In the genomic region with DNA sequence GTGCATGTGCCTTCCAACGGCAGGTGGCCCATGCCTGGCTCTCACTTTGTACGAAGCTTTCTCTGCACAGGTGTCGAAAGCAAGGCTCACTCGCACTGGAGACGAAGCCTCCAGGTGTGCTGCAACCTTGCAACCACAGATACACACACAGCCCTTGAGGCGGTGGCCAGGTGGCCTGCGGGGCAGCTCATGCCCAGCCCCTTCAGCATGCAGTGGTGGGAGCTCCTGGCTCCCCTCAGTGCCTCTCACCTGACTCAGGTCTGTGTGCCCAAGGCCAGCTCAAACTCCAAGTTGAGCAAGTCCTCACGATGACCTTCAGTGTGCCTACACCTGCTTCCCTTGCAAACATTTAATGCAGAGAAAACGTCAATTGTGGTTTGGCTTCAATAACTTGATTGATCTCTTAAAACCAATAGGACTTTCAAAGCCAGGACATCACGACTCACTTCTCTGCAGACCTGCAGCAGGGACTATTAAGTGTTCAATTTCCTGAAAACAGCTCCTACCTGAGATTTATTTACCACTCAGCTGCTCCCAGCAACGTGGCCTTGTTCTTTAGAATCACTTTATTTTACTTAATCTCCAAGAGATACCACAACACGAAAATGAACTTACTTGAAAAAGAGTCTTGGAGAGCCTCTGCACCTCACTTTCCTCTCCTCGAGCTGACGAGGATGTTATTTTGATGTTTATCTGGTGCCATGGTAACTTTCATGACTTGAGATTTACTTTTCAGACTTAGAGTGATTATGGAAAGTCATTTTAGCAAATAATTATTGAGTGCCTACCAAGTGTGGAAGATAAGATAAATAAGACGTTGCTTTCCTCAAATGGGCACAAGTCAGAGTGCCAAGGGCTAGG, we compare ENCODE assay signal across 1 cellular context.
A peak's percentile ranks its signal among the peaks of the same experiment; 100 is the strongest.
TF ChIP-seq lines count a peak whose summit lies in the region.

No MANE protein-coding gene starts in this region.

TF ChIP-seq in HepG2, 621 proteins besides CTCF, POLR2A, EP300 and RAD21 (continued from another document and continues in another):
- TF ChIP-seq, protein P1, sequence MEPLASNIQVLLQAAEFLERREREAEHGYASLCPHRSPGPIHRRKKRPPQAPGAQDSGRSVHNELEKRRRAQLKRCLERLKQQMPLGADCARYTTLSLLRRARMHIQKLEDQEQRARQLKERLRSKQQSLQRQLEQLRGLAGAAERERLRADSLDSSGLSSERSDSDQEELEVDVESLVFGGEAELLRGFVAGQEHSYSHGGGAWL (CRISPR knock-in tag; IDR thresholded peaks at IDR 0.05): peak; percentile 79; the same call in 1 of the 2 replicates
- TF ChIP-seq CBX1 (IDR thresholded peaks at IDR 0.05; ENCODE audit: low read depth) (no peak), NONO (IDR thresholded peaks at IDR 0.05) (no peak), NONO (CRISPR knock-in tag; conservative IDR thresholded peaks at IDR 0.05) (peak; percentile 93), SOX13 (IDR thresholded peaks at IDR 0.05) (peak; percentile 63), SOX13 (CRISPR knock-in tag; conservative IDR thresholded peaks at IDR 0.05 in 1 of 2, IDR thresholded peaks at IDR 0.05 in 1 of 2) (peak in 1 of 2 experiments; percentile 94; a peak in 2 of 4 replicates), CCAR2 (optimal IDR thresholded peaks at IDR 0.05; ENCODE audit: low read depth, low read length) (no peak), MTA3 (CRISPR knock-in tag; IDR thresholded peaks at IDR 0.05) (no peak), ZKSCAN1 (IDR thresholded peaks at IDR 0.05; ENCODE audit: low read length) (no peak), CEBPG (CRISPR knock-in tag; IDR thresholded peaks at IDR 0.05) (peak; percentile 95), SUZ12 (IDR thresholded peaks at IDR 0.05; ENCODE audit: low read depth, low read length) (no peak), ARID4A (CRISPR knock-in tag; IDR thresholded peaks at IDR 0.05; ENCODE audit: borderline replicate concordance) (peak; percentile 89), ZNF432 (CRISPR knock-in tag; IDR thresholded peaks at IDR 0.05; ENCODE audit: borderline replicate concordance) (no peak), NR2F6 (IDR thresholded peaks at IDR 0.05) (peak; percentile 65; the same call in 1 of the 2 replicates), NR2F6 (CRISPR knock-in tag; IDR thresholded peaks at IDR 0.05) (peak; percentile 93), ZNF468 (CRISPR knock-in tag; IDR thresholded peaks at IDR 0.05) (no peak), MIER2 (CRISPR knock-in tag; IDR thresholded peaks at IDR 0.05) (peak; percentile 80), KLF6 (CRISPR knock-in tag; IDR thresholded peaks at IDR 0.05) (peak; percentile 81; the same call in 1 of the 2 replicates), ATRX (CRISPR knock-in tag; IDR thresholded peaks at IDR 0.05; ENCODE audit: borderline replicate concordance) (no peak), ZBTB7B (CRISPR knock-in tag; IDR thresholded peaks at IDR 0.05) (peak; percentile 99), IKZF4 (CRISPR knock-in tag; IDR thresholded peaks at IDR 0.05; ENCODE audit: borderline replicate concordance, low read depth, not compliant biosample characterization) (no peak), ZNF235 (CRISPR knock-in tag; IDR thresholded peaks at IDR 0.05; ENCODE audit: borderline replicate concordance) (no peak), PCBP2 (optimal IDR thresholded peaks at IDR 0.05; ENCODE audit: low read depth, low read length, poor library complexity, severe bottlenecking) (no peak), ZSCAN30 (CRISPR knock-in tag; IDR thresholded peaks at IDR 0.05) (no peak), ZNF792 (CRISPR knock-in tag; IDR thresholded peaks at IDR 0.05) (peak; percentile 75; the same call in 1 of the 2 replicates), IRF9 (CRISPR knock-in tag; IDR thresholded peaks at IDR 0.05; ENCODE audit: borderline replicate concordance) (peak; percentile 94), RAD51 (IDR thresholded peaks at IDR 0.05; ENCODE audit: borderline replicate concordance) (no peak), DBP (CRISPR knock-in tag; IDR thresholded peaks at IDR 0.05; ENCODE audit: not compliant biosample characterization) (peak; percentile 86), ZNF264 (CRISPR knock-in tag; IDR thresholded peaks at IDR 0.05) (peak; percentile 60), RXRA (CRISPR knock-in tag; IDR thresholded peaks at IDR 0.05) (peak; percentile 96), ZNF570 (CRISPR knock-in tag; IDR thresholded peaks at IDR 0.05; ENCODE audit: borderline replicate concordance) (no peak)
- TF ChIP-seq, protein P2, sequence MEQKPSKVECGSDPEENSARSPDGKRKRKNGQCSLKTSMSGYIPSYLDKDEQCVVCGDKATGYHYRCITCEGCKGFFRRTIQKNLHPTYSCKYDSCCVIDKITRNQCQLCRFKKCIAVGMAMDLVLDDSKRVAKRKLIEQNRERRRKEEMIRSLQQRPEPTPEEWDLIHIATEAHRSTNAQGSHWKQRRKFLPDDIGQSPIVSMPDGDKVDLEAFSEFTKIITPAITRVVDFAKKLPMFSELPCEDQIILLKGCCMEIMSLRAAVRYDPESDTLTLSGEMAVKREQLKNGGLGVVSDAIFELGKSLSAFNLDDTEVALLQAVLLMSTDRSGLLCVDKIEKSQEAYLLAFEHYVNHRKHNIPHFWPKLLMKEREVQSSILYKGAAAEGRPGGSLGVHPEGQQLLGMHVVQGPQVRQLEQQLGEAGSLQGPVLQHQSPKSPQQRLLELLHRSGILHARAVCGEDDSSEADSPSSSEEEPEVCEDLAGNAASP (CRISPR knock-in tag; IDR thresholded peaks at IDR 0.05; ENCODE audit: borderline replicate concordance): peak; percentile 97
- TF ChIP-seq, protein P3, sequence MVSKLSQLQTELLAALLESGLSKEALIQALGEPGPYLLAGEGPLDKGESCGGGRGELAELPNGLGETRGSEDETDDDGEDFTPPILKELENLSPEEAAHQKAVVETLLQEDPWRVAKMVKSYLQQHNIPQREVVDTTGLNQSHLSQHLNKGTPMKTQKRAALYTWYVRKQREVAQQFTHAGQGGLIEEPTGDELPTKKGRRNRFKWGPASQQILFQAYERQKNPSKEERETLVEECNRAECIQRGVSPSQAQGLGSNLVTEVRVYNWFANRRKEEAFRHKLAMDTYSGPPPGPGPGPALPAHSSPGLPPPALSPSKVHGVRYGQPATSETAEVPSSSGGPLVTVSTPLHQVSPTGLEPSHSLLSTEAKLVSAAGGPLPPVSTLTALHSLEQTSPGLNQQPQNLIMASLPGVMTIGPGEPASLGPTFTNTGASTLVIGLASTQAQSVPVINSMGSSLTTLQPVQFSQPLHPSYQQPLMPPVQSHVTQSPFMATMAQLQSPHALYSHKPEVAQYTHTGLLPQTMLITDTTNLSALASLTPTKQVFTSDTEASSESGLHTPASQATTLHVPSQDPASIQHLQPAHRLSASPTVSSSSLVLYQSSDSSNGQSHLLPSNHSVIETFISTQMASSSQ (IDR thresholded peaks at IDR 0.05; ENCODE audit: low read depth): peak; percentile 81; the same call in 1 of the 2 replicates
- TF ChIP-seq, protein P3 (CRISPR knock-in tag; IDR thresholded peaks at IDR 0.05; ENCODE audit: borderline replicate concordance): peak; percentile 93
- TF ChIP-seq, protein P4, sequence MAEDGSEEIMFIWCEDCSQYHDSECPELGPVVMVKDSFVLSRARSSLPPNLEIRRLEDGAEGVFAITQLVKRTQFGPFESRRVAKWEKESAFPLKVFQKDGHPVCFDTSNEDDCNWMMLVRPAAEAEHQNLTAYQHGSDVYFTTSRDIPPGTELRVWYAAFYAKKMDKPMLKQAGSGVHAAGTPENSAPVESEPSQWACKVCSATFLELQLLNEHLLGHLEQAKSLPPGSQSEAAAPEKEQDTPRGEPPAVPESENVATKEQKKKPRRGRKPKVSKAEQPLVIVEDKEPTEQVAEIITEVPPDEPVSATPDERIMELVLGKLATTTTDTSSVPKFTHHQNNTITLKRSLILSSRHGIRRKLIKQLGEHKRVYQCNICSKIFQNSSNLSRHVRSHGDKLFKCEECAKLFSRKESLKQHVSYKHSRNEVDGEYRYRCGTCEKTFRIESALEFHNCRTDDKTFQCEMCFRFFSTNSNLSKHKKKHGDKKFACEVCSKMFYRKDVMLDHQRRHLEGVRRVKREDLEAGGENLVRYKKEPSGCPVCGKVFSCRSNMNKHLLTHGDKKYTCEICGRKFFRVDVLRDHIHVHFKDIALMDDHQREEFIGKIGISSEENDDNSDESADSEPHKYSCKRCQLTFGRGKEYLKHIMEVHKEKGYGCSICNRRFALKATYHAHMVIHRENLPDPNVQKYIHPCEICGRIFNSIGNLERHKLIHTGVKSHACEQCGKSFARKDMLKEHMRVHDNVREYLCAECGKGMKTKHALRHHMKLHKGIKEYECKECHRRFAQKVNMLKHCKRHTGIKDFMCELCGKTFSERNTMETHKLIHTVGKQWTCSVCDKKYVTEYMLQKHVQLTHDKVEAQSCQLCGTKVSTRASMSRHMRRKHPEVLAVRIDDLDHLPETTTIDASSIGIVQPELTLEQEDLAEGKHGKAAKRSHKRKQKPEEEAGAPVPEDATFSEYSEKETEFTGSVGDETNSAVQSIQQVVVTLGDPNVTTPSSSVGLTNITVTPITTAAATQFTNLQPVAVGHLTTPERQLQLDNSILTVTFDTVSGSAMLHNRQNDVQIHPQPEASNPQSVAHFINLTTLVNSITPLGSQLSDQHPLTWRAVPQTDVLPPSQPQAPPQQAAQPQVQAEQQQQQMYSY (CRISPR knock-in tag; IDR thresholded peaks at IDR 0.05): no peak
- TF ChIP-seq, protein P5, sequence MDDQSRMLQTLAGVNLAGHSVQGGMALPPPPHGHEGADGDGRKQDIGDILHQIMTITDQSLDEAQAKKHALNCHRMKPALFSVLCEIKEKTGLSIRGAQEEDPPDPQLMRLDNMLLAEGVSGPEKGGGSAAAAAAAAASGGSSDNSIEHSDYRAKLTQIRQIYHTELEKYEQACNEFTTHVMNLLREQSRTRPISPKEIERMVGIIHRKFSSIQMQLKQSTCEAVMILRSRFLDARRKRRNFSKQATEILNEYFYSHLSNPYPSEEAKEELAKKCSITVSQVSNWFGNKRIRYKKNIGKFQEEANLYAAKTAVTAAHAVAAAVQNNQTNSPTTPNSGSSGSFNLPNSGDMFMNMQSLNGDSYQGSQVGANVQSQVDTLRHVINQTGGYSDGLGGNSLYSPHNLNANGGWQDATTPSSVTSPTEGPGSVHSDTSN (CRISPR knock-in tag; IDR thresholded peaks at IDR 0.05; ENCODE audit: borderline replicate concordance): no peak
- TF ChIP-seq, protein P6, sequence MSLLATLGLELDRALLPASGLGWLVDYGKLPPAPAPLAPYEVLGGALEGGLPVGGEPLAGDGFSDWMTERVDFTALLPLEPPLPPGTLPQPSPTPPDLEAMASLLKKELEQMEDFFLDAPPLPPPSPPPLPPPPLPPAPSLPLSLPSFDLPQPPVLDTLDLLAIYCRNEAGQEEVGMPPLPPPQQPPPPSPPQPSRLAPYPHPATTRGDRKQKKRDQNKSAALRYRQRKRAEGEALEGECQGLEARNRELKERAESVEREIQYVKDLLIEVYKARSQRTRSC (CRISPR knock-in tag; IDR thresholded peaks at IDR 0.05; ENCODE audit: low read depth): no peak
